29 cellular contexts compared by ENCODE assay signal in the genomic region with DNA sequence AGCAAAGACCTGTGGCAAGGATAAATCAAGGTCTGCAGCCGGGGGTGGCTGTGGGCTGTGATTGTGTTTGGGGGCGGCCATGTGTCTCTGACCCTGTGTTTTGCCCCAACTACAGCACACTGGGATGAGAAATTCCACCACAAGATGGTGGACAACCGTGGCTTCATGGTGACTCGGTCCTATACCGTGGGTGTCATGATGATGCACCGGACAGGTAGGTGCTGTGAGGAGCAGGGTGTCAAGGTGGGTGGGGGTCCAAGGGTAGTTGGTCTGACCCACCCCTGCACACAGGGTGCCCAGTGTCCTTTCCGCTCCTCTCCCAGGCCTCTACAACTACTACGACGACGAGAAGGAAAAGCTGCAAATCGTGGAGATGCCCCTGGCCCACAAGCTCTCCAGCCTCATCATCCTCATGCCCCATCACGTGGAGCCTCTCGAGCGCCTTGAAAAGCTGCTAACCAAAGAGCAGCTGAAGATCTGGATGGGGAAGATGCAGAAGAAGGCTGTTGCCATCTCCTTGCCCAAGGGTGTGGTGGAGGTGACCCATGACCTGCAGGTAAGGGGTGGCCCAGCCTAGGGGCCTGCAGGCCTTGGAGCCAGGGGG.
"Had no signal": no experiment of that assay in that cellular context is flagged by ENCODE, and none has a peak within 500 bp of the region (broad histone marks: within the 10 kb centered on the region; RNA-seq: fewer than 3 reads in every experiment).

No MANE protein-coding gene starts in this region.

- H2AFZ ChIP-seq: hepatocyte, neural progenitor cell had no signal

- ATAC-seq: activated naive CD8-positive, alpha-beta T cell treated with anti-CD3 and anti-CD28 coated beads, Interleukin-2, amount 50 U/mL, for 24 hours; activated T-cell treated with anti-CD3 and anti-CD28 coated beads, Interleukin-2, amount 50 U/mL, for 4 hours; esophagus mucosa; left lobe of liver; lower lobe of right lung; naive thymus-derived CD4-positive, alpha-beta T cell; stimulated activated naive CD8-positive, alpha-beta T cell treated with anti-CD3 and anti-CD28 coated beads, Interleukin-15, Interleukin-2, amounts not matched to agents 100 U/mL and 50 U/mL, for 24 hours had no signal

- H3K27ac Mint-ChIP-seq: activated naive CD8-positive, alpha-beta T cell treated with anti-CD3 and anti-CD28 coated beads, Interleukin-2, amount 50 U/mL, for 24 hours; activated T-helper 2 cell treated with anti-CD3 and anti-CD28 coated beads, Interferon-gamma antibody, Interleukin-2, Interleukin-4, amounts not matched to agents 10 μg/mL and 5 μg/mL and 100 μg/mL, durations not matched to agents 14 hours and 24 hours and 36 hours; immature natural killer cell; naive thymus-derived CD4-positive, alpha-beta T cell; neural progenitor cell; progenitor cell of endocrine pancreas had no signal

- H3K9me3 ChIP-seq: lower lobe of right lung, spleen, thyroid gland had no signal

- DNase-seq: activated CD4-positive, alpha-beta T cell treated with anti-CD3 and anti-CD28 coated beads, Interleukin-2, amount 50 U/mL, for 1 hour; activated CD4-positive, CD25-positive, alpha-beta regulatory T cell treated with anti-CD3 and anti-CD28 coated beads, Interleukin-2, amount 50 U/mL, for 72 hours; activated CD8-positive, alpha-beta memory T cell treated with anti-CD3 and anti-CD28 coated beads, Interleukin-2, amount 50 U/mL, for 48 hours; activated naive CD4-positive, alpha-beta T cell; activated naive CD8-positive, alpha-beta T cell treated with anti-CD3 and anti-CD28 coated beads, Interleukin-2, amount 50 U/mL, for 24 hours; activated T-cell treated with anti-CD3 and anti-CD28 coated beads, Interleukin-2, amount 50 U/mL, for 4 hours; brain microvascular endothelial cell; caudate nucleus; effector memory CD4-positive, alpha-beta T cell; foreskin melanocyte; immature natural killer cell; lower lobe of right lung; naive thymus-derived CD4-positive, alpha-beta T cell; retina; spleen; stimulated activated CD4-positive, alpha-beta T cell treated with anti-CD3 and anti-CD28 coated beads, Interleukin-4, amount 100 ng/mL, for 24 hours; stimulated activated naive CD8-positive, alpha-beta T cell treated with anti-CD3 and anti-CD28 coated beads, Interleukin-15, Interleukin-2, amounts not matched to agents 100 U/mL and 50 U/mL, for 24 hours; substantia nigra; T-helper 1 cell; thyroid gland; WERI-Rb-1 had no signal

- H3K9me3 Mint-ChIP-seq: activated naive CD8-positive, alpha-beta T cell treated with anti-CD3 and anti-CD28 coated beads, Interleukin-2, amount 50 U/mL, for 24 hours; activated T-cell treated with anti-CD3 and anti-CD28 coated beads, Interleukin-2, amount 50 U/mL, for 4 hours; activated T-helper 2 cell treated with anti-CD3 and anti-CD28 coated beads, Interferon-gamma antibody, Interleukin-2, Interleukin-4, amounts not matched to agents 10 μg/mL and 5 μg/mL and 100 μg/mL, durations not matched to agents 14 hours and 24 hours and 36 hours; immature natural killer cell; naive thymus-derived CD4-positive, alpha-beta T cell; neural progenitor cell had no signal

- H3K4me3 Mint-ChIP-seq: activated naive CD8-positive, alpha-beta T cell treated with anti-CD3 and anti-CD28 coated beads, Interleukin-2, amount 50 U/mL, for 24 hours; activated T-cell treated with anti-CD3 and anti-CD28 coated beads, Interleukin-2, amount 50 U/mL, for 4 hours; immature natural killer cell; neural progenitor cell had no signal

- FAIRE-seq: endothelial cell of umbilical vein, TTC549 had no signal

- H3K4me2 ChIP-seq: hepatocyte, neural progenitor cell had no signal

- H3K36me3 ChIP-seq: neural progenitor cell, WERI-Rb-1 had no signal

- H3K4me3 ChIP-seq: hepatocyte, lower lobe of right lung, neural progenitor cell, spleen, thyroid gland had no signal

- H3K27me3 Mint-ChIP-seq: activated naive CD8-positive, alpha-beta T cell treated with anti-CD3 and anti-CD28 coated beads, Interleukin-2, amount 50 U/mL, for 24 hours; naive thymus-derived CD4-positive, alpha-beta T cell; progenitor cell of endocrine pancreas had no signal

- H3K9ac ChIP-seq: neural progenitor cell had no signal

- H3K27ac ChIP-seq: brain microvascular endothelial cell, hepatocyte, lower lobe of right lung, neural progenitor cell, spleen, thyroid gland, WERI-Rb-1 had no signal

- H3K27me3 ChIP-seq: brain microvascular endothelial cell, hepatocyte, neural progenitor cell, spleen, thyroid gland had no signal
